ENCODE assay signal across 14 cellular contexts in the genomic region with DNA sequence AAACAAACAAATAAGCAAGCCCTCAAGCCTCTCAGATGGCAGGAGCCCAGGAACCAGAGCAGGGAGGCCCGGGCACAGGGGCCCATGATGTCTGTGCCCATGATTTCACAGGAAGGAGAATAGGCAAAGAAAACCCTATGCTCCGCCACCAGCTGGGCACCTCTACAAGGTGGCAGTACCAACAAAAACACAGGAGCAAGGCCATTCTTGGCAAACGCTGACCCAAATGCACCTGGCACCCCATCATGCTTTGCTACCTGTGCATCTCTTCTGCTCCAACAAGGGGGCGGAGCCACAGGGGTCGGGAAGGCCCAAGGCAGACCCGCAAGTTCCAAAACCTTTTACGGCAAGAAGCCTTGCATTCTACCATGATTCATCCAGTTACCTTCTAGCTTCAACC. TPM values are rescaled to one million over a fixed set of nuclear protein-coding genes. Genes with fewer than 3 reads are reported as not detected.
DNase-seq lines count a peak whose midpoint lies in the region; ATAC-seq and TF ChIP-seq lines count a peak whose summit lies in the region.
"Had no signal": no experiment of that assay in that cellular context is flagged by ENCODE, and none has a peak within 500 bp of the region (broad histone marks: within the 10 kb centered on the region; RNA-seq: fewer than 3 reads in every experiment).

No MANE protein-coding gene starts in this region.

- H3K14ac ChIP-seq in H9 (ENCODE audit: insufficient read depth, low read length), result no peak overlapping the region

- H2AK5ac ChIP-seq in H9 (ENCODE audit: insufficient read length, low read length), result no peak overlapping the region

- H3K27me3 ChIP-seq in CD4-positive, CD25-positive, alpha-beta regulatory T cell (ENCODE audit: control insufficient read depth, insufficient read depth, low read length), result peaks cover 4% of the 10 kb centered on the region
- H3K27me3 ChIP-seq in H9 (ENCODE audit: insufficient read depth, low read length), result no peaks in the 10 kb centered on the region; the same call in 1 of the 2 replicates
- H3K27me3 ChIP-seq in hepatocyte, result peaks cover 5% of the 10 kb centered on the region
- H3K27me3 ChIP-seq: right atrium auricular region had no signal

- TF ChIP-seq CTCF in H9 (conservative IDR thresholded peaks at IDR 0.05) (no peak), neural crest cell (conservative IDR thresholded peaks at IDR 0.05) (no peak), hepatocyte (IDR thresholded peaks at IDR 0.05; ENCODE audit: poor library complexity) (no peak)

- no peak for DNase-seq in CD4-positive, CD25-positive, alpha-beta regulatory T cell
- DNase-seq in H9 (peak; percentile 36), neural crest cell (ENCODE audit: low read depth, low spot score) (no peak), ACHN (no peak), hepatocyte (ENCODE audit: low spot score) (no peak), A172 (ENCODE audit: low spot score) (no peak)
- DNase-seq in central memory CD8-positive, alpha-beta T cell (ENCODE audit: low spot score in 2 of 2), result no peak
- DNase-seq: activated CD4-positive, alpha-beta T cell treated with anti-CD3 and anti-CD28 coated beads, Interleukin-2, amount 50 U/mL, for 4 hours; activated effector memory CD4-positive, alpha-beta T cell treated with anti-CD3 and anti-CD28 coated beads, Interleukin-2, amount 50 U/mL, for 16 hours; NCI-H1436 treated with DMSO at 0.1 percent for 48 hours; NCI-H510A treated with DMSO at 0.1 percent for 48 hours; stimulated activated CD4-positive, alpha-beta T cell treated with anti-CD3 and anti-CD28 coated beads, Interleukin-4, amount 100 ng/mL, for 24 hours had no signal

- H3K4me2 ChIP-seq in H9 (ENCODE audit: insufficient read depth, insufficient read length, low read length) (no peak overlapping the region), hepatocyte (no peak overlapping the region)

- no peak overlapping the region for H2BK5ac ChIP-seq in H9 (ENCODE audit: insufficient read length, low read length)

- H3K9me2 ChIP-seq in hepatocyte (replicated peaks; ENCODE audit: insufficient read depth), result no peaks in the 10 kb centered on the region

- peaks cover 13% of the 10 kb centered on the region for H3K23me2 ChIP-seq in H9 (ENCODE audit: insufficient read length, low read depth, low read length, poor library complexity, severe bottlenecking)

- H3K4ac ChIP-seq in H9 (ENCODE audit: low read depth, low read length), result no peak overlapping the region

- no peak overlapping the region for H3K23ac ChIP-seq in H9 (ENCODE audit: insufficient read length, low read depth, low read length)

- no peak overlapping the region for H4K91ac ChIP-seq in H9 (ENCODE audit: insufficient read length, low read depth, low read length)

- H3K9ac ChIP-seq in H9 (ENCODE audit: extremely low read depth, insufficient read length, low read length), result no peak overlapping the region

- no peak overlapping the region for H3K18ac ChIP-seq in H9 (ENCODE audit: insufficient read length, low read depth, low read length)

- H3K27me3 Mint-ChIP-seq in CD4-positive, CD25-positive, alpha-beta regulatory T cell, result peaks cover 10% of the 10 kb centered on the region
- H3K27me3 Mint-ChIP-seq in H9 (ENCODE audit: low read depth) (peaks cover 11% of the 10 kb centered on the region), neural crest cell (ENCODE audit: low read depth) (peaks cover 11% of the 10 kb centered on the region)
- H3K27me3 Mint-ChIP-seq in central memory CD8-positive, alpha-beta T cell, result no peaks in the 10 kb centered on the region

- no peak overlapping the region for H3K27ac Mint-ChIP-seq in CD4-positive, CD25-positive, alpha-beta regulatory T cell
- peak overlapping the region in 1 of 3 experiments; percentile 65; a peak in 2 of 7 replicates for H3K27ac Mint-ChIP-seq in H9
- H3K27ac Mint-ChIP-seq in central memory CD8-positive, alpha-beta T cell (ENCODE audit: low read depth), result peak overlapping the region; percentile 87
- no peak overlapping the region for H3K27ac Mint-ChIP-seq in neural crest cell (ENCODE audit: unreplicated experiment)

- in situ Hi-C loops in ACHN (cut with HindIII; ENCODE audit: low pct_ligation_motif_present, low pct_unique_long_range_greater_than_20kb, low sequenced_read_pairs), result no loop called here

- ATAC-seq in CD4-positive, CD25-positive, alpha-beta regulatory T cell (ENCODE audit: low read depth in 2 of 2), result no peak
- no peak for ATAC-seq in central memory CD8-positive, alpha-beta T cell (replicated peaks; ENCODE audit: extremely low read depth, poor library complexity, severe bottlenecking)
- no peak for ATAC-seq in HG02798 (IDR thresholded peaks at IDR 0.05; ENCODE audit: poor library complexity, unreplicated experiment)

- H3K4me1 Mint-ChIP-seq in CD4-positive, CD25-positive, alpha-beta regulatory T cell, result peaks cover 0 to 65% (median 27%) of the 10 kb centered on the region in 4 donors
- H3K4me1 Mint-ChIP-seq in H9 (peaks cover 28 to 41% of the 10 kb centered on the region in 2 experiments), neural crest cell (peaks cover 27% of the 10 kb centered on the region)
- peaks cover 49% of the 10 kb centered on the region for H3K4me1 Mint-ChIP-seq in central memory CD8-positive, alpha-beta T cell

- no peaks in the 10 kb centered on the region for H3K36me3 ChIP-seq in CD4-positive, CD25-positive, alpha-beta regulatory T cell (ENCODE audit: control insufficient read depth, insufficient read depth, low read length)
- no peaks in the 10 kb centered on the region for H3K36me3 ChIP-seq in hepatocyte (replicated peaks; ENCODE audit: insufficient read depth, low read depth)
- H3K36me3 ChIP-seq: right atrium auricular region had no signal

- H3K4me3 Mint-ChIP-seq in CD4-positive, CD25-positive, alpha-beta regulatory T cell, result peak overlapping the region; percentile 77 to 90 (median 89)
- H3K4me3 Mint-ChIP-seq in H9 (peak overlapping the region in 1 of 2 experiments; percentile 92; a peak in 2 of 5 replicates), neural crest cell (peak overlapping the region; percentile 96)
- H3K4me3 Mint-ChIP-seq in central memory CD8-positive, alpha-beta T cell, result peak overlapping the region; percentile 87

- H4K8ac ChIP-seq in H9 (replicated peaks; ENCODE audit: insufficient read length, low read depth, low read length), result no peak overlapping the region

- H2BK120ac ChIP-seq in H9 (ENCODE audit: low read depth, low read length, poor library complexity, severe bottlenecking), result no peak overlapping the region

- H3K9me3 Mint-ChIP-seq in CD4-positive, CD25-positive, alpha-beta regulatory T cell, result peaks cover 0 to 1% (median 0%) of the 10 kb centered on the region in 7 donors
- H3K9me3 Mint-ChIP-seq in H9 (no peaks in the 10 kb centered on the region), neural crest cell (no peaks in the 10 kb centered on the region)
- no peaks in the 10 kb centered on the region for H3K9me3 Mint-ChIP-seq in central memory CD8-positive, alpha-beta T cell

- no peaks in the 10 kb centered on the region for H3K9me3 ChIP-seq in CD4-positive, CD25-positive, alpha-beta regulatory T cell (ENCODE audit: control insufficient read depth in 2 of 2, low read length in 2 of 2)
- no peaks in the 10 kb centered on the region for H3K9me3 ChIP-seq in H9 (ENCODE audit: control insufficient read depth, low read depth, low read length)
- H3K9me3 ChIP-seq in hepatocyte (ENCODE audit: low read depth), result no peaks in the 10 kb centered on the region
- H3K9me3 ChIP-seq: right atrium auricular region had no signal

- no peak overlapping the region for H4K5ac ChIP-seq in H9 (ENCODE audit: insufficient read length, low read depth, low read length)

- no peak overlapping the region for H3K27ac ChIP-seq in CD4-positive, CD25-positive, alpha-beta regulatory T cell (ENCODE audit: insufficient read depth, low read length, poor library complexity, severe bottlenecking)
- H3K27ac ChIP-seq in H9 (ENCODE audit: insufficient read length, low read depth, low read length) (no peak overlapping the region), hepatocyte (no peak overlapping the region)

- no peak overlapping the region for H2BK20ac ChIP-seq in H9 (ENCODE audit: low read depth, low read length, poor library complexity, severe bottlenecking)

- peaks cover 44% of the 10 kb centered on the region for H3K4me1 ChIP-seq in CD4-positive, CD25-positive, alpha-beta regulatory T cell (ENCODE audit: control insufficient read depth, insufficient read depth, low read length, poor library complexity, severe bottlenecking)
- H3K4me1 ChIP-seq in H9 (ENCODE audit: insufficient read depth, low read length) (no peaks in the 10 kb centered on the region), hepatocyte (ENCODE audit: insufficient read depth) (peaks cover 12% of the 10 kb centered on the region)

- no peak overlapping the region for H3K4me3 ChIP-seq in CD4-positive, CD25-positive, alpha-beta regulatory T cell (ENCODE audit: low read depth, low read length)
- no peak overlapping the region for H3K4me3 ChIP-seq in hepatocyte

- no peak overlapping the region for H3K56ac ChIP-seq in H9 (ENCODE audit: insufficient read length, low read depth, low read length)

- no peak overlapping the region for H2BK15ac ChIP-seq in H9 (ENCODE audit: low read depth, low read length)

- WGBS in H9 (ENCODE audit: extremely low coverage, insufficient read length, low lambda C conversion rate), result no CpG with 5 or more reads among the region's 7 CpGs
- WGBS in hepatocyte (ENCODE audit: low lambda C conversion rate, missing lambda C conversion rate), result 95% methylated on average over 7 of the region's 7 CpGs

- H3T11ph ChIP-seq in H9 (ENCODE audit: low read length), result no peak overlapping the region

- H2BK12ac ChIP-seq in H9 (ENCODE audit: insufficient read length, low read depth, low read length), result no peak overlapping the region

- no peak overlapping the region for H2AFZ ChIP-seq in H9 (ENCODE audit: low read length)
- no peak overlapping the region for H2AFZ ChIP-seq in hepatocyte

- H3K79me1 ChIP-seq in H9 (ENCODE audit: insufficient read depth, low read depth, low read length, poor library complexity, severe bottlenecking), result peaks cover 6% of the 10 kb centered on the region

- H4K20me1 ChIP-seq in H9 (ENCODE audit: control insufficient read depth, insufficient read depth, insufficient read length), result peaks cover 3% of the 10 kb centered on the region
- peaks cover 72% of the 10 kb centered on the region for H4K20me1 ChIP-seq in hepatocyte (ENCODE audit: insufficient read depth, poor library complexity, severe bottlenecking)

- H3K36me3 Mint-ChIP-seq in CD4-positive, CD25-positive, alpha-beta regulatory T cell, result no peaks in the 10 kb centered on the region
- H3K36me3 Mint-ChIP-seq in H9 (ENCODE audit: insufficient read depth in 1 of 3, low read depth in 3 of 3) (peaks cover 0 to 11% (median 3%) of the 10 kb centered on the region in 3 experiments; a peak in 4 of 7 replicates), neural crest cell (ENCODE audit: low read depth) (no peaks in the 10 kb centered on the region)
- H3K36me3 Mint-ChIP-seq in central memory CD8-positive, alpha-beta T cell (ENCODE audit: insufficient read depth), result peaks cover 15% of the 10 kb centered on the region

- peaks cover 57% of the 10 kb centered on the region; the same call in 1 of the 2 replicates for H3K79me2 ChIP-seq in H9 (ENCODE audit: insufficient read depth, low read length)
- H3K79me2 ChIP-seq in hepatocyte, result peaks cover 75% of the 10 kb centered on the region

RNA-seq across cellular contexts. Expression of gene BRD3, which starts 3.1 kb away (rescaled TPM):
- 39.3 TPM for total RNA-seq in CD4-positive, CD25-positive, alpha-beta regulatory T cell
- 10 to 100 TPM; 10.4 to 13.7 (median 12.1) TPM for polyA plus RNA-seq in CD4-positive, CD25-positive, alpha-beta regulatory T cell
- total RNA-seq in H9 (2021) (63.1 and 63.6 TPM in 2 replicates), neural crest cell (73.2 and 77.6 TPM in 2 replicates), hepatocyte (9.0 and 14.8 TPM in 2 replicates)
- 25.7 and 29.6 TPM in 2 replicates for polyA plus RNA-seq in hepatocyte
- 5.6 and 14.9 TPM in 2 replicates for total RNA-seq in A172 (2014; rRNA removed; shearing (Covaris generic))

RNA-seq across cellular contexts. Expression of gene BRD3OS, which starts 39.4 kb away (rescaled TPM):
- 4.6 TPM for total RNA-seq in CD4-positive, CD25-positive, alpha-beta regulatory T cell
- 10 to 100 TPM; 14.9 to 20.6 (median 17.5) TPM for polyA plus RNA-seq in CD4-positive, CD25-positive, alpha-beta regulatory T cell
- 16.4 and 17.8 TPM in 2 replicates for total RNA-seq in H9 (2021)
- total RNA-seq in neural crest cell, result 25.9 and 30.7 TPM in 2 replicates
- 13.4 and 14.9 TPM in 2 replicates for total RNA-seq in hepatocyte
- polyA plus RNA-seq in hepatocyte, result 13.3 and 13.4 TPM in 2 replicates
- total RNA-seq in A172 (2014; rRNA removed; shearing (Covaris generic)), result 29.1 and 31.5 TPM in 2 replicates
